In the genomic region with DNA sequence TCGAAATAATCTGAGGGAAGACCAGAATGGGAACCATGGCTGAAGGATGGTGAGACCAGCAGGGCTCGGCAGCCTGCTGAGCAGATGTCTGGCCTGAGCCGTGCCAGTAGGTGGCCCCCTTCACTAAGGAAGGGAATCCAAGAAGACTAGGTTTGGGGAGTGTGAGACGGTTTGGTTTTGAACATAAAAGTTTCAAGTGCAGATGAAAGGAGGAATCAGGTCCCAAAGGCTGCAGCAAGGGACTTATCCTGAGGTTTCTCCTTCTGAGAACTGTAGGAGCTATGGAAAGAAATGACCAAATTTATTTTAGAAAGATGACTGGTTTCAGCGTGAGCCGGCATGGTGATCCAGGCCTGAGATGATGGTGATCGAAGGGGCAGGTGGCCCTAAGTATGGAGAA, we compare ENCODE assay signal across 8 cellular contexts. TPM values are rescaled to one million over a fixed set of nuclear protein-coding genes. Genes with fewer than 3 reads are reported as not detected.
DNase-seq lines count a peak whose midpoint lies in the region; ATAC-seq, FAIRE-seq and TF ChIP-seq lines count a peak whose summit lies in the region.

No MANE protein-coding gene starts in this region.

- H3K4me1 ChIP-seq in A673 (ENCODE audit: insufficient read depth, low read length, poor library complexity, severe bottlenecking), result peaks cover 5% of the 10 kb centered on the region

- no peak overlapping the region for H3K4me3 Mint-ChIP-seq in memory B cell

- intact Hi-C loops in A673 (cut with micrococcal nuclease; ENCODE audit: unreplicated experiment), result loop anchor here (1.0 to 10.0 kb wide), 4 partner anchors 96 to 520 kb away; partner anchors contain the start of gene FITM2

- H3K27ac ChIP-seq in A673 (ENCODE audit: low read depth, low read length, poor library complexity, severe bottlenecking), result no peak overlapping the region

- no peaks in the 10 kb centered on the region for H3K27me3 ChIP-seq in A673 (replicated peaks; ENCODE audit: insufficient read depth, low read depth, low read length, poor library complexity)

- H3K9me3 Mint-ChIP-seq in memory B cell, result no peaks in the 10 kb centered on the region

- POLR2A ChIA-PET in A673 (lab: Charles Lee; ENCODE audit: low non-redundant PET), result no interaction called here

- H3K27ac Mint-ChIP-seq in memory B cell, result peak overlapping the region; percentile 33

- BruUV-seq in A673 (replicated peaks; lab: Mats Ljungman, UMichigan), result no TSS peak

- CTCF ChIA-PET in A673 (lab: Charles Lee), result no interaction called here

- peak; percentile 61 for FAIRE-seq in GM18507 (lab: Jason Lieb, UNC)

- H3K9me3 ChIP-seq in A673 (ENCODE audit: low read depth, low read length, poor library complexity, severe bottlenecking), result no peaks in the 10 kb centered on the region

- peaks cover 8% of the 10 kb centered on the region for H3K36me3 Mint-ChIP-seq in memory B cell

- H3K4me1 Mint-ChIP-seq in memory B cell, result peaks cover 29% of the 10 kb centered on the region

- TF ChIP-seq CTCF in A673 (conservative IDR thresholded peaks at IDR 0.05; ENCODE audit: low read depth, low read length), result peak; percentile 85

- DNase-seq in A673 (ENCODE audit: low spot score), result peak; percentile 74
- DNase-seq in GM18507 (ENCODE audit: extremely low spot score, insufficient read length, low read depth), result no peak
- peak; percentile 42 for DNase-seq in NCI-H510A treated with DMSO at 0.1 percent for 48 hours (lab: John Stamatoyannopoulos, UW)
- peak; percentile 75 for DNase-seq in activated CD4-positive, alpha-beta T cell treated with anti-CD3 and anti-CD28 coated beads, Interleukin-2, amount 50 U/mL, for 4 hours
- peak; percentile 78 for DNase-seq in dermis blood vessel endothelial cell
- DNase-seq in memory B cell (ENCODE audit: low spot score in 2 of 2), result peak; percentile 47
- DNase-seq in stimulated activated CD8-positive, alpha-beta memory T cell treated with anti-CD3 and anti-CD28 coated beads, Interleukin-2, amount 100 ng/mL, for 48 hours (ENCODE audit: low read depth in 2 of 2), result peak; percentile 49 to 62

- no peak overlapping the region for H3K4me3 ChIP-seq in A673 (ENCODE audit: low read depth, low read length, poor library complexity, severe bottlenecking)

- H3K36me3 ChIP-seq in A673 (ENCODE audit: insufficient read depth, low read length, poor library complexity, severe bottlenecking), result no peaks in the 10 kb centered on the region

- no peak for ATAC-seq in memory B cell (ENCODE audit: low read depth)
- ATAC-seq in HG02840 (IDR thresholded peaks at IDR 0.05; ENCODE audit: low FRiP score, unreplicated experiment), result no peak

- H3K27me3 Mint-ChIP-seq in memory B cell, result no peaks in the 10 kb centered on the region

RNA-seq across cellular contexts. Expression of gene OSER1, which starts 4.6 kb away (rescaled TPM):
- 40.7 and 50.5 TPM in 2 replicates for total RNA-seq in A673 (2021)
- total RNA-seq in dermis blood vessel endothelial cell, result 39.6 and 55.6 TPM in 2 replicates

RNA-seq across cellular contexts. Expression of gene JPH2, which starts 28.1 kb away (rescaled TPM):
- total RNA-seq in A673 (2021), result 1.0 and 1.1 TPM in 2 replicates
- 0.09 and 0.17 TPM in 2 replicates for total RNA-seq in dermis blood vessel endothelial cell

RNA-seq across cellular contexts. Expression of gene GDAP1L1, which starts 32.0 kb away (rescaled TPM):
- total RNA-seq in A673 (2021) (0.54 and 0.68 TPM in 2 replicates), dermis blood vessel endothelial cell (not detected in 2 replicates)
